14 cellular contexts compared by ENCODE assay signal in the genomic region with DNA sequence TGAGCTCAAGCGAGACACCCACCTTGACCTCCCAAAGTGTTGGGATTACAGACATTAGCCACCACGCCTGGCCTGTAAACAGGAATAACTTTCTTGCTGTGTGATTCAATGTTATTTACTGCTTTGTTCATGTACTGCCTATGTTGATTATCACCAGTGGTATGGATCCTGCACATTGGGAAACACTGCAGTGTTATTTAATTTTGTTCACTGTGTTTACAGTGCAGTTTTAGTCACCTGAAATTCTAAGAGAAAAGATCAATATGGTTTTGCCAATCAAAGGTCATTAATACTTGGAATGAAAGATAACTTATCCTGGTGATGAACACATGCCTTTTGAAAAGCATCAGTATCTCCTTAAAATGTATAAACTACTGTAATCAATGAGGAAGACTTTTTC.
"Had no signal": no experiment of that assay in that cellular context is flagged by ENCODE, and none has a peak within 500 bp of the region (broad histone marks: within the 10 kb centered on the region; RNA-seq: fewer than 3 reads in every experiment).

No MANE protein-coding gene starts in this region.

- H3K27me3 ChIP-seq: heart right ventricle, neutrophil had no signal

- H3K4me1 ChIP-seq: psoas muscle had no signal

- DNase-seq: effector memory CD4-positive, alpha-beta T cell; heart right ventricle; hypothalamus; kidney glomerular epithelial cell; midbrain; naive B cell; psoas muscle; retina; stimulated activated naive CD4-positive, alpha-beta T cell treated with Interleukin-2 at 50 U/mL for 16 hours; trophoblast cell had no signal

- H3K9me3 ChIP-seq: heart right ventricle, neutrophil, psoas muscle had no signal

- H3K4me3 Mint-ChIP-seq: memory B cell, naive B cell had no signal

- H3K27ac ChIP-seq: heart right ventricle, neutrophil, psoas muscle had no signal

- H3K4me3 ChIP-seq: heart right ventricle, psoas muscle had no signal

- H3K9me3 Mint-ChIP-seq: memory B cell, naive B cell had no signal

- H3K27me3 Mint-ChIP-seq: memory B cell, naive B cell had no signal

- ATAC-seq: esophagus mucosa, heart right ventricle, psoas muscle, sciatic nerve had no signal

- H3K36me3 ChIP-seq: neutrophil had no signal
